8 cellular contexts compared by ENCODE assay signal in the genomic region with DNA sequence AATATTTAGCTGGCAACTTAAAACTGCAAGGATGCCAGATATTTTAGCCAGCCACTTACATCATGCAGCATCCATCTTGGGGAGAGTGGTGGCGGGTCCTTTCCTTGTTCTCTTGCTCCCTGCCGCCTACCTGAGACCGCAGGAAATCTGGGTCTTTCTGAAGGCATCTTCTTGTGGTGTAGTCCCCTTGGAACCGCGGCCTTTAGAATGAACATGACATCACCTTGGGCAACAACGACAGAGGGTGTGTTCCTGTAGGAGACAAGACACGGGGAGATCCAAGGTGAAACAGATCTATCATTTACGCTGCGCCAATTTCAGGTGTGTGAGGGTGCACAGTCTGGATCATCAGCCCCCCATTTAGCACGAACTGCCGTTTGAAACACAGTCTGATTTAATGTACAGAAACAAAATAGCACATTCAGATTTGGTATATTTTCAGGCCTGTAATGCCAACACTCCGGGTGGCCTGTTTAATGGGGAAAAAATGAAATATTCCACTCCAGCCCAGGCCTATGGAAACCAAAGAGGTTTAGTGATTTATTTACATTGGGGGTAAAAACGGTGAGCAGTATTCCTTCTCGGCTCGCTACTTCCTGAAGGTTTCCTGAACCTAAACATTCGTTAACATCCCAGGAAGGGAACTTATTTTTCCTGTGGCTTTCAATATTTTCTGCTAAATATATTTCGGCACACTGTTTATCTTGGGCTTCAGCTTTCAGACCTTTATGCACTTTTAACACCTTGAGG. TPM values are rescaled to one million over a fixed set of nuclear protein-coding genes. Genes with fewer than 3 reads are reported as not detected.
DNase-seq lines count a peak whose midpoint lies in the region; ATAC-seq and TF ChIP-seq lines count a peak whose summit lies in the region.

No MANE protein-coding gene starts in this region.

- peaks cover 0 to 2% (median 0%) of the 10 kb centered on the region in 7 donors for H3K9me3 Mint-ChIP-seq in CD14-positive monocyte
- no peaks in the 10 kb centered on the region for H3K9me3 Mint-ChIP-seq in activated naive CD8-positive, alpha-beta T cell treated with anti-CD3 and anti-CD28 coated beads for 36 hours

- H3K27ac Mint-ChIP-seq in CD14-positive monocyte, result peak overlapping the region; percentile 94 to 99 (median 99)
- peak overlapping the region; percentile 98 for H3K27ac Mint-ChIP-seq in activated naive CD8-positive, alpha-beta T cell treated with anti-CD3 and anti-CD28 coated beads for 36 hours

- peaks cover 4 to 11% of the 10 kb centered on the region in 2 donors for H3K36me3 Mint-ChIP-seq in CD14-positive monocyte
- H3K36me3 Mint-ChIP-seq in activated naive CD8-positive, alpha-beta T cell treated with anti-CD3 and anti-CD28 coated beads for 36 hours, result peaks cover 2% of the 10 kb centered on the region

- peak overlapping the region; percentile 43 to 81 for H3K9ac ChIP-seq in liver (ENCODE audit: low read depth in 1 of 2, low read length in 2 of 2)

- H3K27me3 Mint-ChIP-seq in CD14-positive monocyte (ENCODE audit: low read depth in 3 of 3), result peaks cover 0 to 7% (median 0%) of the 10 kb centered on the region in 3 donors
- H3K27me3 Mint-ChIP-seq in activated naive CD8-positive, alpha-beta T cell treated with anti-CD3 and anti-CD28 coated beads for 36 hours, result no peaks in the 10 kb centered on the region

- H3K4me1 ChIP-seq in liver (ENCODE audit: control insufficient read depth in 4 of 4, insufficient read depth in 4 of 4, low read length in 3 of 4) (peaks cover 37 to 87% (median 81%) of the 10 kb centered on the region in 4 donors), tibial artery (peaks cover 10 to 92% (median 86%) of the 10 kb centered on the region in 4 donors)

- intact Hi-C loops in CD14-positive monocyte (cut with micrococcal nuclease) (loop anchor here in 1 of 2 donors (5.0 kb wide), 2 partner anchors 64 to 84 kb away; no protein-coding TSS in a partner anchor), tibial artery (cut with DNase I; ENCODE audit: low total_unique reads) (loop anchor here (5.0 kb wide), 1 partner anchor 84 kb away; no protein-coding TSS in a partner anchor)

- H3K27ac ChIP-seq in KOPT-K1 (ENCODE audit: low read depth, low read length, poor library complexity, severe bottlenecking) (peak overlapping the region; percentile 93), liver (ENCODE audit: low read depth in 1 of 2, low read length in 2 of 2) (peak overlapping the region; percentile 97 to 99), tibial artery (peak overlapping the region; percentile 78 to 88)

- DNase-seq in CD14-positive monocyte (ENCODE audit: low spot score), result no peak
- peak; percentile 51 for DNase-seq in activated naive CD8-positive, alpha-beta T cell treated with anti-CD3 and anti-CD28 coated beads for 36 hours
- peak in 1 of 2 donors; percentile 53 for DNase-seq in tibial artery
- DNase-seq in HCEC 1CT, result no peak
- no peak for DNase-seq in GM13976 (ENCODE audit: low spot score)

- in situ Hi-C loops in GM13976 (cut with MboI; ENCODE audit: low sequenced_read_pairs, unreplicated experiment), result loop anchor here (5.0 kb wide), 1 partner anchor 84 kb away; no protein-coding TSS in a partner anchor

- H3K36me3 ChIP-seq in KOPT-K1 (ENCODE audit: insufficient read depth, low read length) (no peaks in the 10 kb centered on the region), liver (ENCODE audit: control insufficient read depth in 4 of 4, insufficient read depth in 3 of 4, low read depth in 1 of 4, low read length in 3 of 4) (no peaks in the 10 kb centered on the region), tibial artery (no peaks in the 10 kb centered on the region)

- WGBS in liver, result 53% methylated on average over 17 of the region's 17 CpGs

- ATAC-seq in GM21515 (IDR thresholded peaks at IDR 0.05; ENCODE audit: unreplicated experiment), result no peak

- peak overlapping the region; percentile 66 to 78 for H3K4me3 Mint-ChIP-seq in CD14-positive monocyte
- H3K4me3 Mint-ChIP-seq in activated naive CD8-positive, alpha-beta T cell treated with anti-CD3 and anti-CD28 coated beads for 36 hours, result peak overlapping the region; percentile 81

- H3K4me1 Mint-ChIP-seq in CD14-positive monocyte, result peaks cover 95% of the 10 kb centered on the region
- peaks cover 91% of the 10 kb centered on the region for H3K4me1 Mint-ChIP-seq in activated naive CD8-positive, alpha-beta T cell treated with anti-CD3 and anti-CD28 coated beads for 36 hours

- H3K4me3 ChIP-seq in liver (ENCODE audit: low read depth in 1 of 3, low read length in 3 of 3) (no peak overlapping the region), tibial artery (peak overlapping the region; percentile 35 to 43)

- H3K9me3 ChIP-seq in KOPT-K1 (ENCODE audit: insufficient read depth, low read length, poor library complexity, severe bottlenecking) (no peaks in the 10 kb centered on the region), liver (ENCODE audit: control insufficient read depth in 4 of 4, low read length in 3 of 4) (no peaks in the 10 kb centered on the region), tibial artery (no peaks in the 10 kb centered on the region)

- no peak for TF ChIP-seq CTCF in CD14-positive monocyte (IDR thresholded peaks at IDR 0.05)
- TF ChIP-seq CTCF in liver (IDR thresholded peaks at IDR 0.05; ENCODE audit: low read depth, low read length, missing input control), result no peak
- TF ChIP-seq CTCF in tibial artery (IDR thresholded peaks at IDR 0.05), result no peak
- TF ChIP-seq CTCF in GM13976 (IDR thresholded peaks at IDR 0.05; ENCODE audit: borderline replicate concordance, control extremely low read depth, extremely low read depth, insufficient read depth, missing control alignments), result no peak

- H3K27me3 ChIP-seq in liver (ENCODE audit: control insufficient read depth in 4 of 4, insufficient read depth in 4 of 4, low read length in 3 of 4), result no peaks in the 10 kb centered on the region
- H3K27me3 ChIP-seq in tibial artery, result no peaks in the 10 kb centered on the region

- no peak for TF ChIP-seq RAD21 in liver (IDR thresholded peaks at IDR 0.05)

TF ChIP-seq in liver, 16 proteins besides CTCF, POLR2A, EP300 and RAD21 (continues in another document):
- TF ChIP-seq, protein P1, sequence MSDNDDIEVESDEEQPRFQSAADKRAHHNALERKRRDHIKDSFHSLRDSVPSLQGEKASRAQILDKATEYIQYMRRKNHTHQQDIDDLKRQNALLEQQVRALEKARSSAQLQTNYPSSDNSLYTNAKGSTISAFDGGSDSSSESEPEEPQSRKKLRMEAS (IDR thresholded peaks at IDR 0.05), result no peak
- TF ChIP-seq NR2F2 (IDR thresholded peaks at IDR 0.05) (no peak), SP1 (IDR thresholded peaks at IDR 0.05) (no peak), EGR1 (IDR thresholded peaks at IDR 0.05; ENCODE audit: low read depth in 2 of 2) (no peak), HNF4A (conservative IDR thresholded peaks at IDR 0.05) (no peak), HNF4G (IDR thresholded peaks at IDR 0.05) (no peak), FOXA2 (IDR thresholded peaks at IDR 0.05) (no peak), JUND (IDR thresholded peaks at IDR 0.05) (no peak), TAF1 (conservative IDR thresholded peaks at IDR 0.05) (no peak)
- TF ChIP-seq, protein P2, sequence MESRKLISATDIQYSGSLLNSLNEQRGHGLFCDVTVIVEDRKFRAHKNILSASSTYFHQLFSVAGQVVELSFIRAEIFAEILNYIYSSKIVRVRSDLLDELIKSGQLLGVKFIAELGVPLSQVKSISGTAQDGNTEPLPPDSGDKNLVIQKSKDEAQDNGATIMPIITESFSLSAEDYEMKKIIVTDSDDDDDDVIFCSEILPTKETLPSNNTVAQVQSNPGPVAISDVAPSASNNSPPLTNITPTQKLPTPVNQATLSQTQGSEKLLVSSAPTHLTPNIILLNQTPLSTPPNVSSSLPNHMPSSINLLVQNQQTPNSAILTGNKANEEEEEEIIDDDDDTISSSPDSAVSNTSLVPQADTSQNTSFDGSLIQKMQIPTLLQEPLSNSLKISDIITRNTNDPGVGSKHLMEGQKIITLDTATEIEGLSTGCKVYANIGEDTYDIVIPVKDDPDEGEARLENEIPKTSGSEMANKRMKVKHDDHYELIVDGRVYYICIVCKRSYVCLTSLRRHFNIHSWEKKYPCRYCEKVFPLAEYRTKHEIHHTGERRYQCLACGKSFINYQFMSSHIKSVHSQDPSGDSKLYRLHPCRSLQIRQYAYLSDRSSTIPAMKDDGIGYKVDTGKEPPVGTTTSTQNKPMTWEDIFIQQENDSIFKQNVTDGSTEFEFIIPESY (IDR thresholded peaks at IDR 0.05), result no peak
- TF ChIP-seq, protein P3, sequence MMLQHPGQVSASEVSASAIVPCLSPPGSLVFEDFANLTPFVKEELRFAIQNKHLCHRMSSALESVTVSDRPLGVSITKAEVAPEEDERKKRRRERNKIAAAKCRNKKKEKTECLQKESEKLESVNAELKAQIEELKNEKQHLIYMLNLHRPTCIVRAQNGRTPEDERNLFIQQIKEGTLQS (IDR thresholded peaks at IDR 0.05), result no peak

RNA-seq across cellular contexts. Expression of a gene that starts 12.7 kb away (rescaled TPM):
- 1 to 10 TPM; 1.4 to 1.9 TPM for polyA plus RNA-seq in CD14-positive monocyte
- 10 to 100 TPM; 34.8 to 36.2 TPM for total RNA-seq in activated naive CD8-positive, alpha-beta T cell treated with anti-CD3 and anti-CD28 coated beads for 36 hours
- 10 to 100 TPM in 1 of 2 donors, 1 to 10 TPM in 1; 7.6 to 15.8 TPM for total RNA-seq in liver
- polyA plus RNA-seq in liver, result 1 to 10 TPM; 3.8 to 7.1 TPM

RNA-seq across cellular contexts. Expression of a gene that starts 56.9 kb away (rescaled TPM):
- polyA plus RNA-seq in CD14-positive monocyte, result 10 to 100 TPM in 1 of 2 donors, 1 to 10 TPM in 1; 4.4 to 11.2 TPM
- total RNA-seq in activated naive CD8-positive, alpha-beta T cell treated with anti-CD3 and anti-CD28 coated beads for 36 hours, result 10 to 100 TPM; 10.8 to 12.2 TPM
- 10 to 100 TPM in 1 of 2 donors, 1 to 10 TPM in 1; 6.7 to 17.8 TPM for total RNA-seq in liver
- polyA plus RNA-seq in liver, result 1 to 10 TPM; 5.2 to 6.7 TPM

Comparison
In these comparisons a context has a peak if more than half of its experiments do, and no peak if none do; other contexts are left out.
1. H3K4me3 ChIP-seq: peak in tibial artery (2 of 2); none in liver (0 of 3).
2. Peak in every context shown above with its lines, with median percentiles within 50 percentile points of each other: H3K27ac ChIP-seq.